11 cellular contexts compared by ENCODE assay signal in genomic region chr7:75892634-75893272, GRCh38. TPM values are rescaled to one million over a fixed set of nuclear protein-coding genes. Genes with fewer than 3 reads are reported as not detected.
DNase-seq lines count a peak whose midpoint lies in the region; ATAC-seq and TF ChIP-seq lines count a peak whose summit lies in the region.
"Had no signal": no experiment of that assay in that cellular context is flagged by ENCODE, and none has a peak within 500 bp of the region (broad histone marks: within the 10 kb centered on the region; RNA-seq: fewer than 3 reads in every experiment).

No MANE protein-coding gene starts in this region.

- peaks cover 11% of the 10 kb centered on the region for H3K36me3 ChIP-seq in IMR-90 (ENCODE audit: control insufficient read depth, insufficient read depth, low read length)
- H3K36me3 ChIP-seq in SJSA1: peaks cover 15% of the 10 kb centered on the region
- H3K36me3 ChIP-seq in smooth muscle cell (ENCODE audit: low read depth): no peaks in the 10 kb centered on the region

- H3K79me2 ChIP-seq in smooth muscle cell (ENCODE audit: low read depth): no peaks in the 10 kb centered on the region

- H3K4me3 ChIP-seq in IMR-90 (ENCODE audit: insufficient read depth, low read depth, low read length) (no peak overlapping the region), SJSA1 (no peak overlapping the region), smooth muscle cell (no peak overlapping the region), dorsolateral prefrontal cortex (no peak overlapping the region)

- H2AFZ ChIP-seq in IMR-90 (replicated peaks; ENCODE audit: low read length, poor library complexity): peak overlapping the region; percentile 47
- H2AFZ ChIP-seq in smooth muscle cell (ENCODE audit: low read depth): no peak overlapping the region

- no peak overlapping the region for H3K56ac ChIP-seq in IMR-90 (ENCODE audit: extremely low read depth, insufficient read depth, low read length)

- CTCF ChIA-PET in IMR-90 (lab: Yijun Ruan, JAX): no interaction called here

- H3K9me3 ChIP-seq in IMR-90 (ENCODE audit: control insufficient read depth, insufficient read depth, low read length) (no peaks in the 10 kb centered on the region), SJSA1 (replicated peaks) (0 out of 2 replicates have a peak, but pooled peaks cover 3% of the 10 kb centered on the region), smooth muscle cell (replicated peaks; ENCODE audit: low read depth) (no peaks in the 10 kb centered on the region)

- H3K9me1 ChIP-seq in IMR-90 (ENCODE audit: insufficient read depth, low read length): peaks cover 10% of the 10 kb centered on the region

- POLR2A ChIA-PET in IMR-90 (lab: Charles Lee; ENCODE audit: unreplicated experiment): no interaction called here

- peak overlapping the region; percentile 52 for H2AK9ac ChIP-seq in IMR-90 (replicated peaks; ENCODE audit: low read depth, low read length, poor library complexity)

- no peak overlapping the region for H3K27ac ChIP-seq in IMR-90 (ENCODE audit: insufficient read depth, low read length)
- H3K27ac ChIP-seq in SJSA1: peak overlapping the region; percentile 91
- H3K27ac ChIP-seq in smooth muscle cell (ENCODE audit: low read depth): no peak overlapping the region
- no peak overlapping the region for H3K27ac ChIP-seq in dorsolateral prefrontal cortex

- no peak overlapping the region for H3K18ac ChIP-seq in IMR-90 (ENCODE audit: low read depth, low read length)

- H3K14ac ChIP-seq in IMR-90 (replicated peaks; ENCODE audit: low read depth, low read length): no peak overlapping the region

- dilution Hi-C loops in IMR-90 (cut with HindIII; ENCODE audit: low sequenced_read_pairs, unreplicated experiment): no loop called here

- no peak overlapping the region for H4K5ac ChIP-seq in IMR-90 (ENCODE audit: low read depth, low read length)

- H3K79me1 ChIP-seq in IMR-90 (ENCODE audit: low read depth in 1 of 2, low read length in 2 of 2): peaks cover 0 to 3% of the 10 kb centered on the region in 2 experiments; a peak in 1 of 4 replicates

- peak; percentile 50 for ATAC-seq in IMR-90 (ENCODE audit: low read depth)
- peak; percentile 32 to 82 for ATAC-seq in left cardiac atrium
- no peak for ATAC-seq in HG03432 (IDR thresholded peaks at IDR 0.05; ENCODE audit: unreplicated experiment)
- ATAC-seq: activated CD4-positive, alpha-beta T cell treated with anti-CD3 and anti-CD28 coated beads for 36 hours had no signal

- H3K27me3 ChIP-seq in IMR-90 (ENCODE audit: control insufficient read depth, insufficient read depth, low read length) (no peaks in the 10 kb centered on the region), SJSA1 (replicated peaks) (no peaks in the 10 kb centered on the region), smooth muscle cell (ENCODE audit: low read depth) (no peaks in the 10 kb centered on the region), dorsolateral prefrontal cortex (no peaks in the 10 kb centered on the region)

- no peak overlapping the region for H4K8ac ChIP-seq in IMR-90 (ENCODE audit: low read depth in 2 of 2, low read length in 2 of 2)

- H2AK5ac ChIP-seq in IMR-90 (ENCODE audit: low read depth, low read length): no peak overlapping the region

- H2BK20ac ChIP-seq in IMR-90 (ENCODE audit: low read depth, low read length): no peak overlapping the region

- TF ChIP-seq POLR2A in IMR-90 (IDR thresholded peaks at IDR 0.05; ENCODE audit: low read depth, low read length): no peak

- H2BK15ac ChIP-seq in IMR-90 (ENCODE audit: low read depth, low read length): no peak overlapping the region

- no peaks in the 10 kb centered on the region for H3F3A ChIP-seq in smooth muscle cell (ENCODE audit: low read depth)

- H3K4me1 ChIP-seq in IMR-90 (ENCODE audit: control insufficient read depth, insufficient read depth, low read length) (peaks cover 6% of the 10 kb centered on the region; the same call in 1 of the 2 replicates), SJSA1 (replicated peaks) (peaks cover 74% of the 10 kb centered on the region), smooth muscle cell (ENCODE audit: low read depth) (no peaks in the 10 kb centered on the region)

- no peak overlapping the region for H2BK120ac ChIP-seq in IMR-90 (ENCODE audit: low read depth, low read length)

- H4K20me1 ChIP-seq in IMR-90 (ENCODE audit: insufficient read depth, low read length): no peaks in the 10 kb centered on the region
- no peaks in the 10 kb centered on the region for H4K20me1 ChIP-seq in smooth muscle cell (ENCODE audit: low read depth)

- no peak overlapping the region for H4K91ac ChIP-seq in IMR-90 (ENCODE audit: insufficient read depth, low read depth, low read length)

- no peak overlapping the region for H2BK5ac ChIP-seq in IMR-90 (ENCODE audit: low read depth, low read length, poor library complexity, severe bottlenecking)

- TF ChIP-seq RAD21 in IMR-90 (IDR thresholded peaks at IDR 0.05; ENCODE audit: low read length): no peak

- no peak overlapping the region for H3K23ac ChIP-seq in IMR-90 (ENCODE audit: low read depth, low read length)

- H3K4me2 ChIP-seq in IMR-90 (ENCODE audit: low read depth, low read length) (no peak overlapping the region), smooth muscle cell (peak overlapping the region; percentile 61)

- H3K9ac ChIP-seq in IMR-90 (ENCODE audit: low read depth, low read length): no peak overlapping the region
- H3K9ac ChIP-seq in smooth muscle cell (ENCODE audit: low read depth): no peak overlapping the region

- TF ChIP-seq CTCF in IMR-90 (conservative IDR thresholded peaks at IDR 0.05; ENCODE audit: low read depth, low read length) (no peak), smooth muscle cell (IDR thresholded peaks at IDR 0.05; ENCODE audit: borderline replicate concordance, insufficient read depth, poor library complexity, severe bottlenecking) (no peak), dorsolateral prefrontal cortex (IDR thresholded peaks at IDR 0.05 in 54 of 56, conservative IDR thresholded peaks at IDR 0.05 in 2 of 56; ENCODE audit: low read depth in 1 of 56, partially characterized antibody in 56 of 56) (no peak)

- intact Hi-C loops in IMR-90 (cut with micrococcal nuclease) (no loop called here), left cardiac atrium (cut with DNase I) (no loop called here), dorsolateral prefrontal cortex (cut with DNase I) (no loop called here)

- WGBS in IMR-90 (ENCODE audit: extremely low coverage in 2 of 2, insufficient read length in 1 of 2), 2 experiments: 20% methylated on average over 5 of the region's 15 CpGs; no CpG with 5 or more reads in 1 of the 2 experiments
- WGBS in smooth muscle cell (ENCODE audit: low lambda C conversion rate): 25% methylated on average over 15 of the region's 15 CpGs

- H3K4ac ChIP-seq in IMR-90 (ENCODE audit: low read depth, low read length): no peak overlapping the region

- in situ Hi-C loops in IMR-90 (cut with MboI; ENCODE audit: low sequenced_read_pairs): no loop called here

- DNase-seq in IMR-90: peak; percentile 26
- DNase-seq in SJSA1 (ENCODE audit: low read depth in 1 of 2, low spot score in 2 of 2): peak; percentile 98 to 99
- DNase-seq in left cardiac atrium: peak; percentile 63
- no peak for DNase-seq in smooth muscle cell (lab: John Stamatoyannopoulos, UW; ENCODE audit: unreplicated experiment)
- no peak for DNase-seq in anterior cingulate cortex (lab: John Stamatoyannopoulos, UW)
- DNase-seq in cerebellar cortex (ENCODE audit: low spot score): no peak
- no peak for DNase-seq in dorsolateral prefrontal cortex
- DNase-seq: activated CD4-positive, alpha-beta T cell treated with anti-CD3 and anti-CD28 coated beads for 36 hours; cerebellar nuclear complex; NCI-H69 had no signal

- no TSS peak for BruUV-seq in IMR-90 (replicated peaks; lab: Mats Ljungman, UMichigan)

TF ChIP-seq in IMR-90, 13 proteins besides CTCF, POLR2A, EP300 and RAD21:
- TF ChIP-seq RCOR1 (IDR thresholded peaks at IDR 0.05; ENCODE audit: insufficient replicate concordance, low read length) (no peak), CEBPB (IDR thresholded peaks at IDR 0.05; ENCODE audit: low read depth, low read length) (peak; percentile 78)

RNA-seq across cellular contexts. Expression of gene RHBDD2, which starts 13.9 kb away (rescaled TPM):
- total RNA-seq in IMR-90 (2012; rRNA removed) (9.7 and 10.8 TPM in 2 replicates), left cardiac atrium (10 to 100 TPM; 26.5 to 41.8 TPM), smooth muscle cell (36.6 and 43.9 TPM in 2 replicates), dorsolateral prefrontal cortex (100 to 1,000 TPM; 127 to 309 (median 221) TPM)
- polyA plus RNA-seq in IMR-90 (2012; rRNA removed) (42.4 and 47.5 TPM in 2 replicates), smooth muscle cell (97.6 and 105 TPM in 2 replicates)
- polyA plus RNA-seq in IMR-90 (2012; cell fraction: cytosol; rRNA removed): 41.1 and 59.7 TPM in 2 replicates
- 54.6 and 103 TPM in 2 replicates for polyA plus RNA-seq in IMR-90 (2012; cell fraction: nucleus; rRNA removed; ENCODE audit: low replicate concordance)
- 39.5 and 46.2 TPM in 2 replicates for total RNA-seq in SJSA1 (2014; rRNA removed; shearing (Covaris generic))

RNA-seq across cellular contexts. Expression of gene POR, which starts 22.2 kb away (rescaled TPM):
- total RNA-seq in IMR-90 (2012; rRNA removed): 25.3 and 25.5 TPM in 2 replicates
- polyA plus RNA-seq in IMR-90 (2012; rRNA removed): 42.2 and 60.4 TPM in 2 replicates
- polyA plus RNA-seq in IMR-90 (2012; cell fraction: cytosol; rRNA removed): 31.0 and 59.1 TPM in 2 replicates
- 74.8 and 189 TPM in 2 replicates for polyA plus RNA-seq in IMR-90 (2012; cell fraction: nucleus; rRNA removed; ENCODE audit: low replicate concordance)
- 82.8 and 115 TPM in 2 replicates for total RNA-seq in SJSA1 (2014; rRNA removed; shearing (Covaris generic))
- 100 to 1,000 TPM in 1 of 2 donors, 10 to 100 TPM in 1; 60.6 to 128 TPM for total RNA-seq in left cardiac atrium
- total RNA-seq in smooth muscle cell: 28.3 and 46.7 TPM in 2 replicates
- polyA plus RNA-seq in smooth muscle cell: 52.7 and 63.4 TPM in 2 replicates
- 100 to 1,000 TPM in 9 of 120 experiments, 10 to 100 TPM in 111; 52.3 to 111 (median 78.1) TPM for total RNA-seq in dorsolateral prefrontal cortex

Comparison
In these comparisons a context has a peak if more than half of its experiments do, and no peak if none do; other contexts are left out.
1. DNase-seq: peak in IMR-90 (single experiment), SJSA1 (2 of 2) and left cardiac atrium (single experiment); none in smooth muscle cell (single experiment), anterior cingulate cortex (0 of 58), cerebellar cortex (single experiment) and dorsolateral prefrontal cortex (0 of 10).